In genomic region chr17:48816774-48817590, GRCh38 we compare ENCODE assay signal across 8 cellular contexts. TPM values are rescaled to one million over a fixed set of nuclear protein-coding genes. Genes with fewer than 3 reads are reported as not detected.
DNase-seq lines count a peak whose midpoint lies in the region; ATAC-seq and TF ChIP-seq lines count a peak whose summit lies in the region.

Gene TTLL6 (minus strand): TSS chr17:48817229. CDS start chr17:48817072, 157 bp downstream.

- dilution Hi-C loops in mammary epithelial cell (cut with HindIII; ENCODE audit: low sequenced_read_pairs) = loop anchor here (5.0 to 10.0 kb wide), 2 partner anchors 88 to 100 kb away; partner anchors contain the start of gene UBE2Z

- no peaks in the 10 kb centered on the region for H4K20me1 ChIP-seq in mammary epithelial cell (ENCODE audit: insufficient read depth, low read length)
- H4K20me1 ChIP-seq in smooth muscle cell (ENCODE audit: low read depth) = no peaks in the 10 kb centered on the region

- H3K4me3 Mint-ChIP-seq in immature natural killer cell = peak within 1 kb of the TSS; percentile 62 to 86 (median 73)

- peaks cover 12 to 17% of the 10 kb centered on the region in 2 donors for H3K4me1 Mint-ChIP-seq in immature natural killer cell

- DNase-seq in DMS79 treated with DMSO at 0.1 percent for 48 hours (lab: John Stamatoyannopoulos, UW) (peak; percentile 94), NCI-H2107 treated with DMSO at 0.1 percent for 48 hours (lab: John Stamatoyannopoulos, UW; ENCODE audit: unreplicated experiment) (peak; percentile 38), mammary epithelial cell (peak; percentile 84), immature natural killer cell (peak; percentile 74 to 75 (median 75)), smooth muscle cell (lab: John Stamatoyannopoulos, UW; ENCODE audit: unreplicated experiment) (peak; percentile 48)

- in situ Hi-C loops in mammary epithelial cell (cut with MboI; ENCODE audit: low sequenced_read_pairs in 2 of 2) = loop anchor here (10.0 kb wide), 1 partner anchor 218 kb away; no protein-coding TSS in a partner anchor

- H3K9me3 ChIP-seq in mammary epithelial cell (replicated peaks; ENCODE audit: insufficient read depth, low read length) = no peaks in the 10 kb centered on the region
- H3K9me3 ChIP-seq in smooth muscle cell (replicated peaks; ENCODE audit: low read depth) = no peaks in the 10 kb centered on the region

- peaks cover 12 to 27% (median 21%) of the 10 kb centered on the region in 3 donors for H3K27me3 Mint-ChIP-seq in immature natural killer cell (ENCODE audit: low read depth in 3 of 3)

- CTCF ChIA-PET in mammary epithelial cell (lab: Charles Lee; ENCODE audit: low non-redundant PET) = interaction anchor here (0.7 kb wide), 1 partner anchor 219 kb away, joined by 4 read pairs; no protein-coding TSS in a partner anchor

- no peaks in the 10 kb centered on the region for H3K36me3 Mint-ChIP-seq in immature natural killer cell

- H3K27ac ChIP-seq in mammary epithelial cell (ENCODE audit: insufficient read depth, low read depth, low read length) (no peak within 1 kb of the TSS), smooth muscle cell (ENCODE audit: low read depth) (no peak within 1 kb of the TSS)

- no peaks in the 10 kb centered on the region for H3F3A ChIP-seq in smooth muscle cell (ENCODE audit: low read depth)

- WGBS in mammary epithelial cell (ENCODE audit: low coverage, missing lambda C conversion rate) = 3% methylated on average over 44 of the region's 64 CpGs
- WGBS in smooth muscle cell (ENCODE audit: low lambda C conversion rate) = 3% methylated on average over 57 of the region's 64 CpGs

- H3K79me2 ChIP-seq in mammary epithelial cell (ENCODE audit: insufficient read depth, low read length) (no peaks in the 10 kb centered on the region), smooth muscle cell (ENCODE audit: low read depth) (no peaks in the 10 kb centered on the region)

- peaks cover 3% of the 10 kb centered on the region for H3K27me3 ChIP-seq in mammary epithelial cell (ENCODE audit: insufficient read depth, low read length)
- H3K27me3 ChIP-seq in smooth muscle cell (ENCODE audit: low read depth) = peaks cover 24% of the 10 kb centered on the region

- ATAC-seq in HG02798 (IDR thresholded peaks at IDR 0.05; ENCODE audit: poor library complexity, unreplicated experiment) (peak; percentile 87), HG03565 (IDR thresholded peaks at IDR 0.05; ENCODE audit: unreplicated experiment) (no peak)

- intact Hi-C loops in mammary epithelial cell (cut with micrococcal nuclease) = no loop called here

- H3K4me3 ChIP-seq in WI38 (ENCODE audit: low read depth, low read length) (peak within 1 kb of the TSS; percentile 39; the same call in 1 of the 2 replicates), mammary epithelial cell (replicated peaks in 1 of 3; ENCODE audit: insufficient read depth in 1 of 3, low read depth in 2 of 3, low read length in 3 of 3) (peak within 1 kb of the TSS; percentile 16 to 48 (median 36)), smooth muscle cell (peak within 1 kb of the TSS; percentile 51)

- H3K9me3 Mint-ChIP-seq in immature natural killer cell = no peaks in the 10 kb centered on the region

- BruUV-seq in mammary epithelial cell (replicated peaks; lab: Mats Ljungman, UMichigan) = no TSS peak

- H3K27ac Mint-ChIP-seq in immature natural killer cell = peak within 1 kb of the TSS in 1 of 6 donors; percentile 45

- H3K9ac ChIP-seq in mammary epithelial cell (ENCODE audit: insufficient read depth, low read length) (no peak within 1 kb of the TSS), smooth muscle cell (ENCODE audit: low read depth) (no peak within 1 kb of the TSS)

- peak within 1 kb of the TSS; percentile 92 for H3K4me2 ChIP-seq in mammary epithelial cell (ENCODE audit: insufficient read depth, low read depth, low read length)
- H3K4me2 ChIP-seq in smooth muscle cell = peak within 1 kb of the TSS; percentile 85

- H3K36me3 ChIP-seq in mammary epithelial cell (ENCODE audit: insufficient read depth, low read length) (no peaks in the 10 kb centered on the region), smooth muscle cell (ENCODE audit: low read depth) (no peaks in the 10 kb centered on the region)

- H3K4me1 ChIP-seq in mammary epithelial cell (ENCODE audit: insufficient read depth, low read length) = peaks cover 6% of the 10 kb centered on the region
- peaks cover 16% of the 10 kb centered on the region for H3K4me1 ChIP-seq in smooth muscle cell (ENCODE audit: low read depth)

- TF ChIP-seq CTCF in WI38 (IDR thresholded peaks at IDR 0.05; ENCODE audit: low read depth, low read length) (no peak), mammary epithelial cell (conservative IDR thresholded peaks at IDR 0.05 in 1 of 2, IDR thresholded peaks at IDR 0.05 in 1 of 2; ENCODE audit: extremely low read depth in 1 of 2, insufficient read depth in 1 of 2, low read depth in 1 of 2, low read length in 2 of 2) (no peak), smooth muscle cell (IDR thresholded peaks at IDR 0.05; ENCODE audit: borderline replicate concordance, insufficient read depth, poor library complexity, severe bottlenecking) (no peak)

- H2AFZ ChIP-seq in mammary epithelial cell (ENCODE audit: low read depth, low read length) = peak within 1 kb of the TSS; percentile 77
- H2AFZ ChIP-seq in smooth muscle cell (ENCODE audit: low read depth) = peak within 1 kb of the TSS; percentile 77

RNA-seq across cellular contexts. Expression of gene TTLL6, which starts in this region (rescaled TPM):
- total RNA-seq in mammary epithelial cell (not detected), smooth muscle cell (0.27 TPM in 1 of 2 replicates, not detected in the other)
- polyA plus RNA-seq in mammary epithelial cell (not detected), immature natural killer cell (not detected), smooth muscle cell (0.41 TPM in 1 of 2 replicates, not detected in the other)
- not detected for polyA minus RNA-seq in mammary epithelial cell

Comparison
In these comparisons a context has a peak if more than half of its experiments do, and no peak if none do; other contexts are left out.
1. Peak in DNase-seq, H3K4me3 ChIP-seq and H3K4me2 ChIP-seq in mammary epithelial cell; RNA of the gene not detected or under 1 TPM.
2. Peak in DNase-seq in immature natural killer cell; RNA of the gene not detected or under 1 TPM.
3. Peak in DNase-seq, H3K4me3 ChIP-seq and H3K4me2 ChIP-seq in smooth muscle cell; RNA of the gene not detected or under 1 TPM.
4. DNase-seq: peak in every context shown above with its lines; median percentile 94 in DMS79 treated with DMSO at 0.1 percent for 48 hours; 84 in mammary epithelial cell; 75 in immature natural killer cell; 48 in smooth muscle cell; 38 in NCI-H2107 treated with DMSO at 0.1 percent for 48 hours.